In the genomic region with DNA sequence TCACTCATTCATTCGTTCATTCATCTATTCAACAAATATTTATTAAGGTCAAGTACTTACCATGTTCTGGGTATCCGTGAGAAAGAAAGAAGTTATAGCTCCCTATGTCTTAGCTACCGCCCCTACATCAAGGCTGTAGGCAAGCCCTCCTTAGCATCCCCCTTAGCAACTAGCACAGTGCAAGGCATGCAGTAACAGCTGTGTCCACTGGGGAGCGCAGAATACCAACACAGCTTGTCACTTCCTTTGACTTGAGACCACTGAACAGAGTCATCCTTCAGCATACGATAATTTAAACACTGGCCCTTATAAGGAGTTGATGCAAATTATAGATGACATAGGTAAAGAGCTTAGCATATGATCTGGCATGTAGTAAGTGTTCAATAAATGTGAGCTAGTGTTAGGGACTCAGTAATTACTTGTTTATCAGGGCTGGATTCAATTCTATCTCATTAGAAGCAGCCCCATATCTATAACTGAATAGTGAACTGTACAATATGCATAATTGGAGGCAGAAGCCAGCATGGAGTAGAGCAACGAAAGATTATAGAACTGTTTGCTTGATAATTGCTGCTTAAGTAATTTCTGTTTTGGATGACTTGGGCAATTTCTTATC, we compare ENCODE assay signal across 8 cellular contexts. TPM values are rescaled to one million over a fixed set of nuclear protein-coding genes. Genes with fewer than 3 reads are reported as not detected.
A peak's percentile ranks its signal among the peaks of the same experiment; 100 is the strongest.
DNase-seq lines count a peak whose midpoint lies in the region; ATAC-seq, FAIRE-seq and TF ChIP-seq lines count a peak whose summit lies in the region.

No MANE protein-coding gene starts in this region.

- no peaks in the 10 kb centered on the region for H3K79me2 ChIP-seq in parathyroid adenoma

- H3K36me3 ChIP-seq in parathyroid adenoma (ENCODE audit: control insufficient read depth, insufficient read depth, low read length), result no peaks in the 10 kb centered on the region
- no peaks in the 10 kb centered on the region for H3K36me3 ChIP-seq in uterus

- H3K9me3 Mint-ChIP-seq in activated T-cell treated with anti-CD3 and anti-CD28 coated beads, Interleukin-2, amount 50 U/mL, for 24 hours, result no peaks in the 10 kb centered on the region

- peak; percentile 66 for ATAC-seq in HG02973 (IDR thresholded peaks at IDR 0.05; ENCODE audit: unreplicated experiment)

- H3K4me3 ChIP-seq in foreskin fibroblast (ENCODE audit: low read depth in 1 of 2, low read length in 2 of 2) (no peak overlapping the region), parathyroid adenoma (ENCODE audit: low read depth, low read length) (no peak overlapping the region), uterus (no peak overlapping the region)

- no peak overlapping the region for H3K27ac ChIP-seq in parathyroid adenoma
- no peak overlapping the region for H3K27ac ChIP-seq in uterus

- no peaks in the 10 kb centered on the region for H3K36me3 Mint-ChIP-seq in activated T-cell treated with anti-CD3 and anti-CD28 coated beads, Interleukin-2, amount 50 U/mL, for 24 hours (ENCODE audit: low read depth)

- DNase-seq in A172 (ENCODE audit: low spot score), result peak; percentile 5
- DNase-seq in GM12891 (ENCODE audit: insufficient read length, low spot score), result peak; percentile 37
- peak; percentile 10 for DNase-seq in NCI-H82 treated with DMSO at 0.1 percent for 48 hours (lab: John Stamatoyannopoulos, UW; ENCODE audit: unreplicated experiment)
- peak; percentile 68 for DNase-seq in activated T-cell treated with anti-CD3 and anti-CD28 coated beads, Interleukin-2, amount 50 U/mL, for 24 hours
- DNase-seq in foreskin fibroblast, result peak; percentile 23 to 64
- peak; percentile 30 to 38 for DNase-seq in uterus

- no peak for TF ChIP-seq POLR2A in GM12891 (IDR thresholded peaks at IDR 0.05; ENCODE audit: low read depth, low read length)
- TF ChIP-seq POLR2A in uterus (IDR thresholded peaks at IDR 0.05), result no peak

- H3K9me3 ChIP-seq in parathyroid adenoma (ENCODE audit: control insufficient read depth, low read length) (no peaks in the 10 kb centered on the region), uterus (no peaks in the 10 kb centered on the region)

- H2AFZ ChIP-seq in parathyroid adenoma, result no peak overlapping the region

- H3K4me1 ChIP-seq in parathyroid adenoma, result no peaks in the 10 kb centered on the region
- H3K4me1 ChIP-seq in uterus, result no peaks in the 10 kb centered on the region

- no peak overlapping the region for H3K27ac Mint-ChIP-seq in activated T-cell treated with anti-CD3 and anti-CD28 coated beads, Interleukin-2, amount 50 U/mL, for 24 hours

- H3K4me1 Mint-ChIP-seq in activated T-cell treated with anti-CD3 and anti-CD28 coated beads, Interleukin-2, amount 50 U/mL, for 24 hours (ENCODE audit: low read depth), result no peaks in the 10 kb centered on the region

- FAIRE-seq in GM12891 (lab: Jason Lieb, UNC), result peak; percentile 94

- no peak overlapping the region for H3K4me2 ChIP-seq in parathyroid adenoma (ENCODE audit: low read length)

- peak; percentile 67 for TF ChIP-seq CTCF in foreskin fibroblast (IDR thresholded peaks at IDR 0.05; ENCODE audit: low read depth, low read length)
- TF ChIP-seq CTCF in parathyroid adenoma (IDR thresholded peaks at IDR 0.05), result peak; percentile 65
- peak; percentile 46 to 62 (median 58) for TF ChIP-seq CTCF in uterus (IDR thresholded peaks at IDR 0.05)

- H3K9ac ChIP-seq in parathyroid adenoma, result no peak overlapping the region

- peaks cover 57% of the 10 kb centered on the region for H3K27me3 Mint-ChIP-seq in activated T-cell treated with anti-CD3 and anti-CD28 coated beads, Interleukin-2, amount 50 U/mL, for 24 hours

- intact Hi-C loops in uterus (cut with DNase I; ENCODE audit: low total_unique reads), result no loop called here

- no peak overlapping the region for H3K4me3 Mint-ChIP-seq in activated T-cell treated with anti-CD3 and anti-CD28 coated beads, Interleukin-2, amount 50 U/mL, for 24 hours

- H3K27me3 ChIP-seq in parathyroid adenoma (ENCODE audit: control insufficient read depth, insufficient read depth, low read length) (no peaks in the 10 kb centered on the region), uterus (no peaks in the 10 kb centered on the region)

TF ChIP-seq in GM12891, 5 proteins besides CTCF, POLR2A, EP300 and RAD21:
- no peak for TF ChIP-seq POLR2AphosphoS5 (IDR thresholded peaks at IDR 0.05; ENCODE audit: low read depth, low read length)
- TF ChIP-seq PAX5 (IDR thresholded peaks at IDR 0.05; ENCODE audit: insufficient read depth, low read length, severe bottlenecking), result no peak
TF ChIP-seq in GM12891: peak in this region for 0.

RNA-seq across cellular contexts. Expression of a gene that starts 8.7 kb away (rescaled TPM):
- total RNA-seq in A172 (2014; rRNA removed; shearing (Covaris generic)), result 0.10 TPM in 1 of 2 replicates, not detected in the other
- polyA plus RNA-seq in GM12891 (2012; ENCODE audit: low read depth, missing spikeins), result not detected
- total RNA-seq in uterus, result 1 to 10 TPM in 1 of 4 donors, not detected in 3; 6.7 TPM

RNA-seq across cellular contexts. Expression of a gene that starts 46.1 kb away (rescaled TPM):
- not detected in 2 replicates for total RNA-seq in A172 (2014; rRNA removed; shearing (Covaris generic))
- not detected for polyA plus RNA-seq in GM12891 (2012; ENCODE audit: low read depth, missing spikeins)
- not detected for total RNA-seq in uterus

Comparison
In these comparisons a context has a peak if more than half of its experiments do, and no peak if none do; other contexts are left out.
1. DNase-seq: peak in every context shown above with its lines; median percentile 68 in activated T-cell treated with anti-CD3 and anti-CD28 coated beads, Interleukin-2, amount 50 U/mL, for 24 hours; 44 in foreskin fibroblast; 37 in GM12891; 34 in uterus; 10 in NCI-H82 treated with DMSO at 0.1 percent for 48 hours; 5 in A172.